In the genomic region with DNA sequence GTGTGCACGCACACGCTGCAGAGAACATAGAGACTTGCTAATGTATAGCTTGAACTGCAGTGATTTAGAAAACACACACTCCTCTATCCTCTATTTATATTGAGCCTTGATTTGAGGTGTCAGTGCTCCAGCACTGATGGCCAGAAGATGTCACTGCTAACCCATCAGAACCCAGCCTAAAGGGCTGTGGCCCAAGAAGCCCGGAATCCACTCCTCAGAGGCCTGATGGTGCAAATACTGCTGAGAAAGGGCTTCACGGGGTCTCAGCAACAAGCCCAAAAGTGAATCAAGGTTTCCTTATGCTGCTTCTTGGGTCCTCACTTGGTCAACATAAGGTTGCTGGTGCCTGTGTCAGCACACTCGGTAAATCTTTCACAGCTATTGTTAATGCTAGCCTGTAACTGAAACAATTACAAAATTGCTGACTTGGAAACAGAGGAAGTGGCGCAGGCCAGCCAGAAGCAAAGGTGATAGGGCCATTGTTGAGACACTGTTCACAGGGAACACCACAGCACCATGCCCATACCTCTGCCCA, we compare ENCODE assay signal across 8 cellular contexts.
DNase-seq lines count a peak whose midpoint lies in the region; ATAC-seq and TF ChIP-seq lines count a peak whose summit lies in the region.

No MANE protein-coding gene starts in this region.

- intact Hi-C loops in left ventricle myocardium inferior (cut with micrococcal nuclease), result loop anchor here (5.0 to 10.0 kb wide), 3 partner anchors 59 to 439 kb away; a partner anchor contains a TSS

- H3K27ac ChIP-seq in SJCRH30 (no peak overlapping the region), left ventricle myocardium inferior (replicated peaks) (peak overlapping the region; percentile 69)

- no peaks in the 10 kb centered on the region for H3K4me1 ChIP-seq in SJCRH30
- H3K4me1 ChIP-seq in left ventricle myocardium inferior, result peaks cover 79% of the 10 kb centered on the region

- peaks cover 42% of the 10 kb centered on the region for H3K36me3 ChIP-seq in SJCRH30
- peaks cover 86% of the 10 kb centered on the region for H3K36me3 ChIP-seq in left ventricle myocardium inferior

- H3K27me3 ChIP-seq in SJCRH30 (no peaks in the 10 kb centered on the region), left ventricle myocardium inferior (ENCODE audit: low read depth) (no peaks in the 10 kb centered on the region)

- H3K4me3 ChIP-seq in SJCRH30, result no peak overlapping the region
- H3K4me3 ChIP-seq in left ventricle myocardium inferior, result no peak overlapping the region

- TF ChIP-seq CTCF in left ventricle myocardium inferior (IDR thresholded peaks at IDR 0.05; ENCODE audit: borderline replicate concordance), result peak; percentile 82
- TF ChIP-seq CTCF in omental fat pad (IDR thresholded peaks at IDR 0.05), result no peak

- no peaks in the 10 kb centered on the region for H3K9me3 ChIP-seq in SJCRH30 (replicated peaks)
- no peaks in the 10 kb centered on the region for H3K9me3 ChIP-seq in left ventricle myocardium inferior (replicated peaks)

- no peak for ATAC-seq in omental fat pad (ENCODE audit: low FRiP score)

- peak; percentile 25 for DNase-seq in DMS79 (lab: John Stamatoyannopoulos, UW)
- DNase-seq in HS-27A (ENCODE audit: low read depth), result peak; percentile 15
- DNase-seq in SJCRH30, result peak; percentile 22 to 62
- peak; percentile 40 for DNase-seq in amniotic epithelial cell (ENCODE audit: low read depth)
- peak; percentile 38 for DNase-seq in left ventricle myocardium inferior
- DNase-seq in renal cortical epithelial cell (ENCODE audit: low read depth), result peak; percentile 55
- no peak for DNase-seq in GF-D8 (lab: John Stamatoyannopoulos, UW)
- DNase-seq in omental fat pad (ENCODE audit: low spot score), result no peak

Comparison
In these comparisons a context has a peak if more than half of its experiments do, and no peak if none do; other contexts are left out.
1. DNase-seq: peak in DMS79 (single experiment), HS-27A (single experiment), SJCRH30 (2 of 2), amniotic epithelial cell (single experiment), left ventricle myocardium inferior (single experiment) and renal cortical epithelial cell (single experiment); none in GF-D8 (single experiment) and omental fat pad (single experiment).